In genomic region chr20:59157961-59158541, GRCh38 we compare ENCODE assay signal across 1 cellular context.
TF ChIP-seq lines count a peak whose summit lies in the region.

No MANE protein-coding gene starts in this region.

TF ChIP-seq in GM23338, 12 proteins besides CTCF, POLR2A, EP300 and RAD21 (continued from another document):
- TF ChIP-seq REST (IDR thresholded peaks at IDR 0.05; ENCODE audit: unreplicated experiment): no peak
- TF ChIP-seq STAT1 (IDR thresholded peaks at IDR 0.05; ENCODE audit: unreplicated experiment): no peak
- no peak for TF ChIP-seq CREB1 (CRISPR knock-in tag; IDR thresholded peaks at IDR 0.05; ENCODE audit: low read depth)
- TF ChIP-seq ZNF114 (CRISPR knock-in tag; IDR thresholded peaks at IDR 0.05): no peak
- TF ChIP-seq ZNF331 (CRISPR knock-in tag; IDR thresholded peaks at IDR 0.05; ENCODE audit: low read depth): no peak
